In the genomic region with DNA sequence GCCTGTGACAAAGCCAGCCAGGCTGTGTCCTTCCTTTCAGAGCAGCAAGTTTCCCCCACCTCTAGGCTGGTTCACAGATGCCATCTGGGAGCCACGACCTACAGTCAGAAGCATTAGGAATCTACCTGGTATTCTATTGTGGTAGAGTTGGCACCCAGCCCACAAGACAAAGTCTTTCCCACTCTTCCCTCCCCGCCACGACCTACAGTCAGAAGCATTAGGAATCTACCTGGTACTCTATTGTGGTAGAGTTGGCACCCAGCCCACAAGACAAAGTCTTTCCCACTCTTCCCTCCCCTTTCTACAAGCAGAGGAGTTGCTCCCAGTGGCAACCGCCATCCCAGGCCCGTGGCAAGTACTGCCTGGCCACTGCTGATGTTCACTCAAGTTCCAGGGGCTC, we compare ENCODE assay signal across 17 cellular contexts.
DNase-seq lines count a peak whose midpoint lies in the region; ATAC-seq and TF ChIP-seq lines count a peak whose summit lies in the region.
"Had no signal": no experiment of that assay in that cellular context is flagged by ENCODE, and none has a peak within 500 bp of the region (broad histone marks: within the 10 kb centered on the region; RNA-seq: fewer than 3 reads in every experiment).

No MANE protein-coding gene starts in this region.

- H3K27me3 ChIP-seq in breast epithelium = no peaks in the 10 kb centered on the region
- H3K27me3 ChIP-seq: BLaER1 treated with 17β-estradiol and CSF1 and Interleukin-3, amounts not matched to agents 10 nM and 100 nM had no signal

- TF ChIP-seq POLR2A in breast epithelium (IDR thresholded peaks at IDR 0.05) = no peak

- H3K4me3 ChIP-seq in breast epithelium (no peak overlapping the region), mucosa of descending colon (no peak overlapping the region)
- H3K4me3 ChIP-seq: BLaER1 treated with 17β-estradiol and CSF1 and Interleukin-3, amounts not matched to agents 10 nM and 100 nM; PC-9 had no signal

- no peak for TF ChIP-seq CTCF in MCF 10A (IDR thresholded peaks at IDR 0.05; ENCODE audit: unreplicated experiment)
- TF ChIP-seq CTCF in breast epithelium (IDR thresholded peaks at IDR 0.05) = no peak
- no peak for TF ChIP-seq CTCF in mucosa of descending colon (IDR thresholded peaks at IDR 0.05)

- H3K27ac ChIP-seq in breast epithelium = no peak overlapping the region
- H3K27ac ChIP-seq: BLaER1 treated with 17β-estradiol and CSF1 and Interleukin-3, amounts not matched to agents 10 nM and 100 nM; PC-9 had no signal

- H3K36me3 Mint-ChIP-seq in MCF 10A (ENCODE audit: insufficient read depth, unreplicated experiment) = no peaks in the 10 kb centered on the region
- no peaks in the 10 kb centered on the region for H3K36me3 Mint-ChIP-seq in effector memory CD8-positive, alpha-beta T cell (ENCODE audit: insufficient read depth)

- no peak overlapping the region for H3K27ac Mint-ChIP-seq in MCF 10A (ENCODE audit: low read depth, unreplicated experiment)
- H3K27ac Mint-ChIP-seq in effector memory CD8-positive, alpha-beta T cell = no peak overlapping the region

- H3K4me1 ChIP-seq in breast epithelium = no peaks in the 10 kb centered on the region
- H3K4me1 ChIP-seq in mucosa of descending colon (ENCODE audit: low read depth) = no peaks in the 10 kb centered on the region
- H3K4me1 ChIP-seq: BLaER1 treated with 17β-estradiol and CSF1 and Interleukin-3, amounts not matched to agents 10 nM and 100 nM had no signal

- in situ Hi-C loops in KBM-7 (cut with MboI; ENCODE audit: low pct_unique_long_range_greater_than_20kb, low sequenced_read_pairs) = no loop called here

- POLR2A ChIA-PET in MCF 10A (lab: Yijun Ruan, JAX) = interaction anchor here (0.6 kb wide), 1 partner anchor 26 kb away, joined by 4 read pairs; no protein-coding TSS in a partner anchor

- H3K4me1 Mint-ChIP-seq in MCF 10A (ENCODE audit: insufficient read depth, unreplicated experiment) = no peaks in the 10 kb centered on the region
- no peaks in the 10 kb centered on the region for H3K4me1 Mint-ChIP-seq in effector memory CD8-positive, alpha-beta T cell (ENCODE audit: low read depth in 2 of 2)

- H3K9me3 Mint-ChIP-seq in MCF 10A (ENCODE audit: unreplicated experiment) = no peaks in the 10 kb centered on the region
- H3K9me3 Mint-ChIP-seq in effector memory CD8-positive, alpha-beta T cell = no peaks in the 10 kb centered on the region

- intact Hi-C loops in MCF 10A (cut with micrococcal nuclease) (no loop called here), breast epithelium (cut with DNase I; ENCODE audit: low total_unique reads) (no loop called here), mucosa of descending colon (cut with DNase I, micrococcal nuclease) (no loop called here)

- peak; percentile 12 for ATAC-seq in mucosa of descending colon
- no peak for ATAC-seq in effector memory CD8-positive, alpha-beta T cell (replicated peaks)
- no peak for ATAC-seq in HG03045 (IDR thresholded peaks at IDR 0.05; ENCODE audit: unreplicated experiment)
- ATAC-seq: HepG2 had no signal

- no TSS peak for BruUV-seq in MCF 10A (replicated peaks; lab: Mats Ljungman, UMichigan)

- CTCF ChIA-PET in MCF 10A (lab: Yijun Ruan, JAX) = interaction anchor here (1.1 kb wide), 1 partner anchor 10 kb away, joined by 6 read pairs; no protein-coding TSS in a partner anchor

- H3K36me3 ChIP-seq in breast epithelium = no peaks in the 10 kb centered on the region
- no peaks in the 10 kb centered on the region for H3K36me3 ChIP-seq in mucosa of descending colon (ENCODE audit: low read depth)
- H3K36me3 ChIP-seq: BLaER1 treated with 17β-estradiol and CSF1 and Interleukin-3, amounts not matched to agents 10 nM and 100 nM had no signal

- no peaks in the 10 kb centered on the region for H3K27me3 Mint-ChIP-seq in MCF 10A (ENCODE audit: insufficient read depth, unreplicated experiment)
- H3K27me3 Mint-ChIP-seq in effector memory CD8-positive, alpha-beta T cell = peaks cover 24 to 49% of the 10 kb centered on the region in 2 donors

- no peaks in the 10 kb centered on the region for H3K9me3 ChIP-seq in breast epithelium
- H3K9me3 ChIP-seq in mucosa of descending colon = no peaks in the 10 kb centered on the region
- H3K9me3 ChIP-seq: BLaER1 treated with 17β-estradiol and CSF1 and Interleukin-3, amounts not matched to agents 10 nM and 100 nM had no signal

- no peak overlapping the region for H3K4me3 Mint-ChIP-seq in MCF 10A (ENCODE audit: unreplicated experiment)
- no peak overlapping the region for H3K4me3 Mint-ChIP-seq in effector memory CD8-positive, alpha-beta T cell

- DNase-seq in MCF 10A (ENCODE audit: unreplicated experiment) (peak; percentile 17), breast epithelium (ENCODE audit: low spot score in 2 of 2) (no peak), astrocyte of the hippocampus (ENCODE audit: low read depth, low spot score) (peak; percentile 43), mucosa of descending colon (no peak), KBM-7 (no peak)
- no peak for DNase-seq in effector memory CD8-positive, alpha-beta T cell
- no peak for DNase-seq in activated CD8-positive, alpha-beta memory T cell treated with anti-CD3 and anti-CD28 coated beads for 24 hours
- DNase-seq: DMS 273 treated with DMSO at 0.1 percent for 48 hours, NCI-H1436, NCI-H2081, NCI-H345, NCI-H526 treated with DMSO at 0.1 percent for 48 hours, SHP77 had no signal

Comparison
In these comparisons a context has a peak if more than half of its experiments do, and no peak if none do; other contexts are left out.
1. DNase-seq: peak in MCF 10A (single experiment) and astrocyte of the hippocampus (single experiment); none in breast epithelium (0 of 2), mucosa of descending colon (0 of 3), KBM-7 (single experiment), effector memory CD8-positive, alpha-beta T cell (0 of 3) and activated CD8-positive, alpha-beta memory T cell treated with anti-CD3 and anti-CD28 coated beads for 24 hours (single experiment).